Comparison of ENCODE assay signal across 8 cellular contexts in genomic region chr4:152014280-152014679, GRCh38.
DNase-seq lines count a peak whose midpoint lies in the region; ATAC-seq and TF ChIP-seq lines count a peak whose summit lies in the region.

No MANE protein-coding gene starts in this region.

- TF ChIP-seq CTCF in activated B cell treated with CpG ODN at 0.5 μM for 24 hours (IDR thresholded peaks at IDR 0.05) (no peak), MCF 10A (IDR thresholded peaks at IDR 0.05; ENCODE audit: unreplicated experiment) (no peak)

- peak overlapping the region; percentile 40 for H3K4me3 Mint-ChIP-seq in activated B cell treated with CpG ODN at 0.5 μM for 24 hours
- H3K4me3 Mint-ChIP-seq in MCF 10A (ENCODE audit: unreplicated experiment): no peak overlapping the region

- no TSS peak for BruUV-seq in MCF 10A (replicated peaks; lab: Mats Ljungman, UMichigan)

- POLR2A ChIA-PET in activated B cell treated with CpG ODN at 0.5 μM for 24 hours (lab: Charles Lee) (no interaction called here), MCF 10A (lab: Yijun Ruan, JAX) (no interaction called here)

- H3K27ac Mint-ChIP-seq in activated B cell treated with CpG ODN at 0.5 μM for 24 hours: no peak overlapping the region
- no peak overlapping the region for H3K27ac Mint-ChIP-seq in MCF 10A (ENCODE audit: low read depth, unreplicated experiment)

- peaks cover 15% of the 10 kb centered on the region for H3K4me1 Mint-ChIP-seq in activated B cell treated with CpG ODN at 0.5 μM for 24 hours
- H3K4me1 Mint-ChIP-seq in MCF 10A (ENCODE audit: insufficient read depth, unreplicated experiment): no peaks in the 10 kb centered on the region

- peak; percentile 92 for ATAC-seq in GM18907 (IDR thresholded peaks at IDR 0.05; ENCODE audit: unreplicated experiment)
- peak; percentile 92 for ATAC-seq in HG02943 (IDR thresholded peaks at IDR 0.05; ENCODE audit: low read depth, unreplicated experiment)
- ATAC-seq in activated B cell treated with CpG ODN at 0.5 μM for 24 hours (ENCODE audit: low read depth): no peak
- ATAC-seq in left ventricle myocardium superior: no peak

- intact Hi-C loops in activated B cell treated with CpG ODN at 0.5 μM for 24 hours (cut with micrococcal nuclease) (no loop called here), left ventricle myocardium superior (cut with micrococcal nuclease) (no loop called here), MCF 10A (cut with micrococcal nuclease) (loop anchor here (10.0 kb wide), 1 partner anchor 71 kb away; no protein-coding TSS in a partner anchor)

- peaks cover under 1% of the 10 kb centered on the region for H3K27me3 Mint-ChIP-seq in activated B cell treated with CpG ODN at 0.5 μM for 24 hours
- peaks cover 24% of the 10 kb centered on the region for H3K27me3 Mint-ChIP-seq in MCF 10A (ENCODE audit: insufficient read depth, unreplicated experiment)

- CTCF ChIA-PET in activated B cell treated with CpG ODN at 0.5 μM for 24 hours (lab: Charles Lee) (no interaction called here), MCF 10A (lab: Yijun Ruan, JAX) (no interaction called here)

- no peak for DNase-seq in activated B cell treated with CpG ODN at 0.5 μM for 24 hours
- DNase-seq in stimulated activated CD4-positive, alpha-beta T cell treated with anti-CD3 and anti-CD28 coated beads, Interleukin-12 subunit alpha, Interleukin-12 subunit beta, amount 100 ng/mL, for 24 hours (ENCODE audit: low read depth in 2 of 2): peak; percentile 3 to 28
- no peak for DNase-seq in left ventricle myocardium superior
- no peak for DNase-seq in NCI-H510A (lab: John Stamatoyannopoulos, UW)
- DNase-seq in COLO668 (lab: John Stamatoyannopoulos, UW; ENCODE audit: unreplicated experiment): no peak
- no peak for DNase-seq in MCF 10A (ENCODE audit: unreplicated experiment)

- H3K36me3 Mint-ChIP-seq in activated B cell treated with CpG ODN at 0.5 μM for 24 hours (ENCODE audit: low read depth): no peaks in the 10 kb centered on the region
- H3K36me3 Mint-ChIP-seq in MCF 10A (ENCODE audit: insufficient read depth, unreplicated experiment): no peaks in the 10 kb centered on the region

- H3K9me3 Mint-ChIP-seq in activated B cell treated with CpG ODN at 0.5 μM for 24 hours: no peaks in the 10 kb centered on the region
- no peaks in the 10 kb centered on the region for H3K9me3 Mint-ChIP-seq in MCF 10A (ENCODE audit: unreplicated experiment)

Comparison
In these comparisons a context has a peak if more than half of its experiments do, and no peak if none do; other contexts are left out.
1. ATAC-seq: peak in GM18907 (single experiment) and HG02943 (single experiment); none in activated B cell treated with CpG ODN at 0.5 μM for 24 hours (single experiment) and left ventricle myocardium superior (single experiment).
2. DNase-seq: peak in stimulated activated CD4-positive, alpha-beta T cell treated with anti-CD3 and anti-CD28 coated beads, Interleukin-12 subunit alpha, Interleukin-12 subunit beta, amount 100 ng/mL, for 24 hours (2 of 2); none in activated B cell treated with CpG ODN at 0.5 μM for 24 hours (single experiment), left ventricle myocardium superior (single experiment), NCI-H510A (single experiment), COLO668 (single experiment) and MCF 10A (single experiment).